In the genomic region with DNA sequence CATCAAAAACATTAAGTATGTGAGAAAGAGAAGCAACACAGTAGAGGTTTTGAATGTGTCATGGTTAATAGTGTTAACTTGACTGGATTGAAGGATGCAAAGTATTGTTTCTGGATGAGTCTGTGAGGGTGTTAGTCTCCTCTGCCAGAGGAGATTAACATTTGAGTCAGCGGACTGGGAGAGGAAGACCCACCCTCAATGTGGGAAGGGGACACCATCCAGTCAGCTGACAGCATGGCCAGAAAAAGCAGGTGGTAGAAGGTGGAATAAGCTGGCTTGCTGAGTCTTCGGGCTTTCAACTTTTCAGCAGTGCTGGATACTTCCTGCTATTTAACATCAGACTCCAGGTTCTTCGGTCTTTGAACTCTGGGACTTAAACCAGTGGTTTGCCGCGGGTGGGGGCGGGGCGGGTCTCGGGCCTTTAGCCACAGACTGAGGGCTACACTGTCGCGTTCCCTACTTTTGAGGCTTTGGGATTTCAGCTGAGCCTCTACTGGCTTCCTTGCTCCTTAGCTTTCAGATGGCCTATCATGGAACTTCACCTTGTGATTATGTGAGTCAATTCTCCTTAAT, we compare ENCODE assay signal across 1 cellular context.
A peak's percentile ranks its signal among the peaks of the same experiment; 100 is the strongest.
TF ChIP-seq lines count a peak whose summit lies in the region.

No MANE protein-coding gene starts in this region.

TF ChIP-seq in HepG2, 621 proteins besides CTCF, POLR2A, EP300 and RAD21:
- TF ChIP-seq, protein P1, sequence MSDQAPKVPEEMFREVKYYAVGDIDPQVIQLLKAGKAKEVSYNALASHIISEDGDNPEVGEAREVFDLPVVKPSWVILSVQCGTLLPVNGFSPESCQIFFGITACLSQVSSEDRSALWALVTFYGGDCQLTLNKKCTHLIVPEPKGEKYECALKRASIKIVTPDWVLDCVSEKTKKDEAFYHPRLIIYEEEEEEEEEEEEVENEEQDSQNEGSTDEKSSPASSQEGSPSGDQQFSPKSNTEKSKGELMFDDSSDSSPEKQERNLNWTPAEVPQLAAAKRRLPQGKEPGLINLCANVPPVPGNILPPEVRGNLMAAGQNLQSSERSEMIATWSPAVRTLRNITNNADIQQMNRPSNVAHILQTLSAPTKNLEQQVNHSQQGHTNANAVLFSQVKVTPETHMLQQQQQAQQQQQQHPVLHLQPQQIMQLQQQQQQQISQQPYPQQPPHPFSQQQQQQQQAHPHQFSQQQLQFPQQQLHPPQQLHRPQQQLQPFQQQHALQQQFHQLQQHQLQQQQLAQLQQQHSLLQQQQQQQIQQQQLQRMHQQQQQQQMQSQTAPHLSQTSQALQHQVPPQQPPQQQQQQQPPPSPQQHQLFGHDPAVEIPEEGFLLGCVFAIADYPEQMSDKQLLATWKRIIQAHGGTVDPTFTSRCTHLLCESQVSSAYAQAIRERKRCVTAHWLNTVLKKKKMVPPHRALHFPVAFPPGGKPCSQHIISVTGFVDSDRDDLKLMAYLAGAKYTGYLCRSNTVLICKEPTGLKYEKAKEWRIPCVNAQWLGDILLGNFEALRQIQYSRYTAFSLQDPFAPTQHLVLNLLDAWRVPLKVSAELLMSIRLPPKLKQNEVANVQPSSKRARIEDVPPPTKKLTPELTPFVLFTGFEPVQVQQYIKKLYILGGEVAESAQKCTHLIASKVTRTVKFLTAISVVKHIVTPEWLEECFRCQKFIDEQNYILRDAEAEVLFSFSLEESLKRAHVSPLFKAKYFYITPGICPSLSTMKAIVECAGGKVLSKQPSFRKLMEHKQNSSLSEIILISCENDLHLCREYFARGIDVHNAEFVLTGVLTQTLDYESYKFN (CRISPR knock-in tag; conservative IDR thresholded peaks at IDR 0.05): no peak
- TF ChIP-seq HNF4A (CRISPR knock-in tag; IDR thresholded peaks at IDR 0.05) (peak; percentile 45; the same call in 1 of the 2 replicates), KDM5B (CRISPR knock-in tag; IDR thresholded peaks at IDR 0.05; ENCODE audit: borderline replicate concordance) (no peak)
